Comparison of ENCODE assay signal across 8 cellular contexts in the genomic region with DNA sequence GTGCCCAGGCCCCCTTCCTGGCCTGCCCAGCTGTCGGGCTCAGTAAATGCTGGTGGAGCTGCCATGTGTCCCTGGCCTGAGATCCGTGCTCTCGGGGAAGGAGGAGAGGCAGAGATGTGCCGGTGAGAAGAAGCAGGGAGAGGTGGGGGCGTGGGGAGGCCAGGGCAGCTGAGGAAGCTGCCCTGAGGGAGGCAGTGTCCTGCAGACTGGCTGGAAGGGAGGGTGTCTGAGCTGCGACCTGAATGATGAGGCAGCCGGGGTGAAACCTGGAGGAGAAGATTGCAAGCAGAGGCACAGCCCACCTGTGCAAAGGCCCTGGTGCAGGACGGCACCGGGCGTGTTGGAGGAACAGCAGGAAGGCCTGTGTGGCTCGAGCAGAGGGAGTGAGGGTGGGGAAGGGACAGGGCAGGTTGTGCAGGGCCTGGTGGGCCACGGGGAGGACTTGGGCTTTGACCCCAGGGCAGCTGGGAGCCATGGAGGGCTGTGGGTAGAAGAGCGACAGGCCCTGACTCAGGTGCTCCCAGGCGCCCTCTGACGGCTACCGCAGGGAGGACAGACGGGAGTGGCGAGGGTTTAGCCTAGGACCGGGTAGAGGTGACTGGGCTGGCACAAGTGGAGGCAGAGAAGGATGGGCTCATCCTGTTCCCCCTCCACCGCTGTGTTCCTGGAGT. TPM values are rescaled to one million over a fixed set of nuclear protein-coding genes. Genes with fewer than 3 reads are reported as not detected.
DNase-seq lines count a peak whose midpoint lies in the region; ATAC-seq, FAIRE-seq and TF ChIP-seq lines count a peak whose summit lies in the region.

No MANE protein-coding gene starts in this region.

- no peaks in the 10 kb centered on the region for H3K4me1 ChIP-seq in SJCRH30

- no peak overlapping the region for H3K27ac ChIP-seq in SJCRH30

- intact Hi-C loops in cardiac septum (cut with DNase I), result no loop called here

- H3K36me3 ChIP-seq in SJCRH30, result peaks cover 15% of the 10 kb centered on the region

- TF ChIP-seq CTCF in AG04449 (IDR thresholded peaks at IDR 0.05; ENCODE audit: insufficient read depth, low read length, missing control alignments), result peak; percentile 74

- DNase-seq in AG04449 (ENCODE audit: low read depth, low spot score) (no peak), GM19238 (ENCODE audit: insufficient read length, low spot score) (peak; percentile 85), SJCRH30 (peak; percentile 45 to 60), cardiac septum (ENCODE audit: low spot score) (peak; percentile 88), frontal cortex (ENCODE audit: low spot score in 2 of 2) (no peak)
- peak; percentile 24 to 69 (median 54) for DNase-seq in activated naive CD4-positive, alpha-beta T cell (lab: John Stamatoyannopoulos, UW)
- DNase-seq in stimulated activated CD4-positive, alpha-beta T cell treated with anti-CD3 and anti-CD28 coated beads, Interleukin-12 subunit alpha, Interleukin-12 subunit beta, amount 100 ng/mL, for 48 hours (ENCODE audit: low read depth in 2 of 3, low spot score in 1 of 3), result peak; percentile 52 to 69 (median 67)

- POLR2A ChIA-PET in AG04449 (lab: Yijun Ruan, JAX), result no interaction called here

- H3K4me3 ChIP-seq in AG04449 (ENCODE audit: low read depth, low read length), result no peak overlapping the region
- no peak overlapping the region for H3K4me3 ChIP-seq in SJCRH30

- no peaks in the 10 kb centered on the region for H3K27me3 ChIP-seq in SJCRH30

- ATAC-seq in HG02610 (IDR thresholded peaks at IDR 0.05; ENCODE audit: unreplicated experiment), result no peak

- CTCF ChIA-PET in AG04449 (lab: Yijun Ruan, JAX), result interaction anchor here (0.9 to 5.6 kb wide), 7 partner anchors 11 to 258 kb away, joined by 3 to 25 read pairs (median 8); a partner anchor contains a TSS

- no peaks in the 10 kb centered on the region for H3K9me3 ChIP-seq in SJCRH30 (replicated peaks)

- no peak for FAIRE-seq in frontal cortex (lab: Jason Lieb, UNC)

RNA-seq across cellular contexts. Expression of a gene that starts 14.0 kb away (rescaled TPM):
- total RNA-seq in SJCRH30 (2014; rRNA removed; shearing (Covaris generic)), result not detected in 2 replicates
- total RNA-seq in cardiac septum (not detected), frontal cortex (50.1 TPM)

RNA-seq across cellular contexts. Expression of a gene that starts 24.8 kb away (rescaled TPM):
- 39.8 and 41.8 TPM in 2 replicates for total RNA-seq in SJCRH30 (2014; rRNA removed; shearing (Covaris generic))
- total RNA-seq in cardiac septum (19.0 TPM), frontal cortex (13.9 TPM)

RNA-seq across cellular contexts. Expression of a gene that starts 31.9 kb away (rescaled TPM):
- not detected in 2 replicates for total RNA-seq in SJCRH30 (2014; rRNA removed; shearing (Covaris generic))
- total RNA-seq in cardiac septum, result 1.2 TPM
- total RNA-seq in frontal cortex, result 0.41 TPM

Comparison
In these comparisons a context has a peak if more than half of its experiments do, and no peak if none do; other contexts are left out.
1. DNase-seq: peak in GM19238 (single experiment), SJCRH30 (2 of 2), activated naive CD4-positive, alpha-beta T cell (4 of 4), cardiac septum (single experiment) and stimulated activated CD4-positive, alpha-beta T cell treated with anti-CD3 and anti-CD28 coated beads, Interleukin-12 subunit alpha, Interleukin-12 subunit beta, amount 100 ng/mL, for 48 hours (3 of 3); none in AG04449 (single experiment) and frontal cortex (0 of 2).
2. RNA of a gene that starts 14.0 kb away (total RNA-seq): 50.1 TPM in frontal cortex (single experiment); not detected in cardiac septum (single experiment) and not detected in SJCRH30; every median in the first group is over 10 times any median in the second.